Comparison of ENCODE assay signal across 8 cellular contexts in genomic region chr10:6920072-6921019, GRCh38.
DNase-seq lines count a peak whose midpoint lies in the region; ATAC-seq and TF ChIP-seq lines count a peak whose summit lies in the region.

No MANE protein-coding gene starts in this region.

- no peak overlapping the region for H3K4me3 ChIP-seq in CD4-positive, alpha-beta memory T cell (ENCODE audit: low read length in 2 of 2)
- no peak overlapping the region for H3K4me3 ChIP-seq in SJCRH30
- H3K4me3 ChIP-seq in prostate gland, result peak overlapping the region in 1 of 2 donors; percentile 7
- H3K4me3 ChIP-seq in uterus, result no peak overlapping the region

- H3K9me3 Mint-ChIP-seq in CD4-positive, alpha-beta memory T cell, result no peaks in the 10 kb centered on the region

- CTCF ChIA-PET in CD4-positive, alpha-beta memory T cell (lab: Charles Lee; ENCODE audit: partially characterized antibody), result interaction anchor here (0.6 to 10.1 kb wide), 54 partner anchors 8 to 842 kb away, joined by 3 to 180 read pairs (median 4); partner anchors contain the start of gene SFMBT2

- H3K27me3 ChIP-seq in CD4-positive, alpha-beta memory T cell (ENCODE audit: insufficient read depth, low read length), result no peaks in the 10 kb centered on the region
- H3K27me3 ChIP-seq in SJCRH30 (no peaks in the 10 kb centered on the region), prostate gland (replicated peaks; ENCODE audit: insufficient read depth) (no peaks in the 10 kb centered on the region), uterus (no peaks in the 10 kb centered on the region)

- ATAC-seq in GM19395 (IDR thresholded peaks at IDR 0.05; ENCODE audit: unreplicated experiment), result peak; percentile 98
- ATAC-seq in HG03457 (IDR thresholded peaks at IDR 0.05; ENCODE audit: unreplicated experiment), result peak; percentile 83
- peak; percentile 96 for ATAC-seq in Right ventricle myocardium superior (ENCODE audit: poor library complexity)

- intact Hi-C loops in CD4-positive, alpha-beta memory T cell (cut with micrococcal nuclease), result loop anchor here (1.0 to 2.0 kb wide), 3 partner anchors 200 to 497 kb away; no protein-coding TSS in a partner anchor
- intact Hi-C loops in Right ventricle myocardium superior (cut with DNase I), result no loop called here
- intact Hi-C loops in prostate gland (cut with DNase I), result loop anchor here (5.0 kb wide), 1 partner anchor 487 kb away; no protein-coding TSS in a partner anchor
- intact Hi-C loops in uterus (cut with DNase I; ENCODE audit: low total_unique reads), result no loop called here

- TF ChIP-seq POLR2A in prostate gland (IDR thresholded peaks at IDR 0.05) (no peak), uterus (IDR thresholded peaks at IDR 0.05) (no peak)

- H3K27ac Mint-ChIP-seq in CD4-positive, alpha-beta memory T cell, result peak overlapping the region in 2 of 7 donors; percentile 42 to 50

- H3K4me3 Mint-ChIP-seq in CD4-positive, alpha-beta memory T cell, result peak overlapping the region in 3 of 8 donors; percentile 12 to 61 (median 42)

- H3K27me3 Mint-ChIP-seq in CD4-positive, alpha-beta memory T cell, result peaks cover 0 to 4% of the 10 kb centered on the region in 2 donors

- H3K4me1 ChIP-seq in CD4-positive, alpha-beta memory T cell (ENCODE audit: insufficient read depth, low read length), result peaks cover 19% of the 10 kb centered on the region
- H3K4me1 ChIP-seq in SJCRH30, result no peaks in the 10 kb centered on the region
- no peaks in the 10 kb centered on the region for H3K4me1 ChIP-seq in prostate gland (replicated peaks)
- H3K4me1 ChIP-seq in uterus, result no peaks in the 10 kb centered on the region

- 12% methylated on average over 26 of the region's 26 CpGs for whole genome bisulfite sequencing in prostate gland

- H3K27ac ChIP-seq in CD4-positive, alpha-beta memory T cell (ENCODE audit: low read depth, low read length), result no peak overlapping the region
- H3K27ac ChIP-seq in SJCRH30, result no peak overlapping the region
- no peak overlapping the region for H3K27ac ChIP-seq in prostate gland
- no peak overlapping the region for H3K27ac ChIP-seq in uterus

- H3K9me3 ChIP-seq in CD4-positive, alpha-beta memory T cell (ENCODE audit: control insufficient read depth in 1 of 2, low read length in 2 of 2), result no peaks in the 10 kb centered on the region
- H3K9me3 ChIP-seq in SJCRH30 (replicated peaks) (no peaks in the 10 kb centered on the region), prostate gland (no peaks in the 10 kb centered on the region), uterus (no peaks in the 10 kb centered on the region)

- no peaks in the 10 kb centered on the region for H3K36me3 Mint-ChIP-seq in CD4-positive, alpha-beta memory T cell

- H3K4me1 Mint-ChIP-seq in CD4-positive, alpha-beta memory T cell, result peaks cover 16 to 19% (median 17%) of the 10 kb centered on the region in 4 donors

- no peaks in the 10 kb centered on the region for H3K36me3 ChIP-seq in CD4-positive, alpha-beta memory T cell (ENCODE audit: insufficient read depth, low read length)
- H3K36me3 ChIP-seq in SJCRH30, result no peaks in the 10 kb centered on the region
- H3K36me3 ChIP-seq in prostate gland, result no peaks in the 10 kb centered on the region
- H3K36me3 ChIP-seq in uterus, result no peaks in the 10 kb centered on the region

- peak; percentile 59 to 69 (median 63) for DNase-seq in CD4-positive, alpha-beta memory T cell
- peak; percentile 34 to 61 for DNase-seq in SJCRH30
- peak; percentile 69 for DNase-seq in activated gamma-delta T cell treated with anti-CD3 and anti-CD28 coated beads, Interleukin-2, amount 50 U/mL, for 16 hours (ENCODE audit: low read depth)
- DNase-seq in Right ventricle myocardium superior, result peak; percentile 77
- peak; percentile 67 for DNase-seq in prostate gland (ENCODE audit: low spot score)
- peak; percentile 56 to 67 for DNase-seq in uterus

- POLR2A ChIA-PET in CD4-positive, alpha-beta memory T cell (lab: Charles Lee; ENCODE audit: partially characterized antibody), result interaction anchor here (0.5 kb wide), 1 partner anchor 473 kb away, joined by 4 read pairs; no protein-coding TSS in a partner anchor

- TF ChIP-seq CTCF in prostate gland (IDR thresholded peaks at IDR 0.05), result peak in 3 of 4 experiments; percentile 51 to 68 (median 61)
- peak; percentile 53 to 69 (median 63) for TF ChIP-seq CTCF in uterus (IDR thresholded peaks at IDR 0.05)

Comparison
In these comparisons a context has a peak if more than half of its experiments do, and no peak if none do; other contexts are left out.
1. intact Hi-C loops: an anchor here in CD4-positive, alpha-beta memory T cell (1.0 to 2.0 kb wide) and prostate gland (5.0 kb wide); none called in Right ventricle myocardium superior and uterus.